ENCODE assay signal across 8 cellular contexts in genomic region chr4:94207469-94208224, GRCh38. TPM values are rescaled to one million over a fixed set of nuclear protein-coding genes. Genes with fewer than 3 reads are reported as not detected.
DNase-seq lines count a peak whose midpoint lies in the region; ATAC-seq and TF ChIP-seq lines count a peak whose summit lies in the region.

SMARCAD1 (plus strand) TSS chr4:94207865; CDS start chr4:94208395, 530 bp downstream.

- H4K91ac ChIP-seq in trophoblast cell (ENCODE audit: low read depth, low read length): peak within 1 kb of the TSS; percentile 87

- H3K14ac ChIP-seq in trophoblast cell (ENCODE audit: low read length): peak within 1 kb of the TSS; percentile 85

- peak; percentile 97 for ATAC-seq in HG02763 (IDR thresholded peaks at IDR 0.05; ENCODE audit: unreplicated experiment)
- peak; percentile 97 for ATAC-seq in activated naive CD8-positive, alpha-beta T cell treated with anti-CD3 and anti-CD28 coated beads, Interleukin-2, amount 50 U/mL, for 24 hours

- peak within 1 kb of the TSS; percentile 73 for H3K9ac ChIP-seq in trophoblast cell (ENCODE audit: low read length)

- no peaks in the 10 kb centered on the region for H3K9me3 Mint-ChIP-seq in activated naive CD8-positive, alpha-beta T cell treated with anti-CD3 and anti-CD28 coated beads, Interleukin-2, amount 50 U/mL, for 24 hours

- peak within 1 kb of the TSS; percentile 86 for H2AFZ ChIP-seq in trophoblast cell (ENCODE audit: insufficient read depth, low read length, poor library complexity)

- H2AK5ac ChIP-seq in trophoblast cell (ENCODE audit: low read length): peak within 1 kb of the TSS; percentile 38

- H3K79me2 ChIP-seq in trophoblast cell (ENCODE audit: control insufficient read depth, insufficient read depth, low read length, poor library complexity): peaks cover 6% of the 10 kb centered on the region

- in situ Hi-C loops in transverse colon (cut with MboI; ENCODE audit: low pct_ligation_motif_present in 1 of 4, low pct_unique_long_range_greater_than_20kb in 1 of 4, low sequenced_read_pairs in 3 of 4): no loop called here

- peaks cover 39% of the 10 kb centered on the region for H3K4me1 Mint-ChIP-seq in activated naive CD8-positive, alpha-beta T cell treated with anti-CD3 and anti-CD28 coated beads, Interleukin-2, amount 50 U/mL, for 24 hours

- peak within 1 kb of the TSS; percentile 92 for H2BK120ac ChIP-seq in trophoblast cell (ENCODE audit: insufficient read depth, low read length, poor library complexity)

- TF ChIP-seq EP300 in transverse colon (IDR thresholded peaks at IDR 0.05; ENCODE audit: low read depth): no peak

- WGBS in trophoblast cell (ENCODE audit: extremely low coverage, insufficient coverage, insufficient read length): no CpG with 5 or more reads among the region's 57 CpGs
- 0 to 1% methylated on average over 16 to 57 of the region's 57 CpGs for WGBS in transverse colon (ENCODE audit: low coverage in 1 of 2), 2 donors

- H3K4me3 ChIP-seq in GM12865 (ENCODE audit: low read depth, low read length): peak within 1 kb of the TSS; percentile 77
- peak within 1 kb of the TSS; percentile 81 for H3K4me3 ChIP-seq in trophoblast cell (ENCODE audit: low read depth, low read length)
- H3K4me3 ChIP-seq in transverse colon: peak within 1 kb of the TSS; percentile 54 to 98 (median 84)

- peak within 1 kb of the TSS; percentile 94 for H3K27ac Mint-ChIP-seq in activated naive CD8-positive, alpha-beta T cell treated with anti-CD3 and anti-CD28 coated beads, Interleukin-2, amount 50 U/mL, for 24 hours

- H4K12ac ChIP-seq in trophoblast cell (ENCODE audit: low read depth, low read length): peak within 1 kb of the TSS; percentile 84

- peaks cover 6% of the 10 kb centered on the region for H3K79me1 ChIP-seq in trophoblast cell (ENCODE audit: low read length)

- peak; percentile 55 for TF ChIP-seq POLR2A in transverse colon (IDR thresholded peaks at IDR 0.05)

- DNase-seq in GM12865 (ENCODE audit: low read depth) (peak; percentile 94), NCI-H1417 treated with DMSO at 0.1 percent for 48 hours (lab: John Stamatoyannopoulos, UW) (peak; percentile 96), SW480 (ENCODE audit: low spot score) (peak; percentile 83), cardiac septum (ENCODE audit: low spot score) (peak; percentile 90), trophoblast cell (peak; percentile 95 to 98), transverse colon (peak; percentile 92)
- peak; percentile 88 for DNase-seq in activated naive CD8-positive, alpha-beta T cell treated with anti-CD3 and anti-CD28 coated beads, Interleukin-2, amount 50 U/mL, for 24 hours

- H3K36me3 Mint-ChIP-seq in activated naive CD8-positive, alpha-beta T cell treated with anti-CD3 and anti-CD28 coated beads, Interleukin-2, amount 50 U/mL, for 24 hours (ENCODE audit: low read depth): peaks cover 31% of the 10 kb centered on the region

- no peak within 1 kb of the TSS for H3K23ac ChIP-seq in trophoblast cell (ENCODE audit: low read length)

- H3K4ac ChIP-seq in trophoblast cell (ENCODE audit: low read depth, low read length): peak within 1 kb of the TSS; percentile 87

- peaks cover 3 to 4% of the 10 kb centered on the region in 2 experiments for H3K4me1 ChIP-seq in trophoblast cell (ENCODE audit: control insufficient read depth in 1 of 2, insufficient read depth in 2 of 2, low read length in 2 of 2)
- H3K4me1 ChIP-seq in transverse colon: peaks cover 0 to 23% (median 20%) of the 10 kb centered on the region in 4 donors

- H3K4me3 Mint-ChIP-seq in activated naive CD8-positive, alpha-beta T cell treated with anti-CD3 and anti-CD28 coated beads, Interleukin-2, amount 50 U/mL, for 24 hours: peak within 1 kb of the TSS; percentile 89

- peak within 1 kb of the TSS; percentile 93 for H3K4me2 ChIP-seq in trophoblast cell (ENCODE audit: low read length)

- peaks cover 2% of the 10 kb centered on the region for H3K9me3 ChIP-seq in trophoblast cell (ENCODE audit: insufficient read depth, low read depth, low read length)
- H3K9me3 ChIP-seq in transverse colon: no peaks in the 10 kb centered on the region

- intact Hi-C loops in cardiac septum (cut with DNase I): no loop called here
- intact Hi-C loops in transverse colon (cut with DNase I; ENCODE audit: low total_unique reads): no loop called here

- peaks cover 6% of the 10 kb centered on the region for H3K27me3 Mint-ChIP-seq in activated naive CD8-positive, alpha-beta T cell treated with anti-CD3 and anti-CD28 coated beads, Interleukin-2, amount 50 U/mL, for 24 hours

- H2BK5ac ChIP-seq in trophoblast cell (ENCODE audit: low read depth, low read length, poor library complexity): peak within 1 kb of the TSS; percentile 84

- TF ChIP-seq CTCF in GM12865 (IDR thresholded peaks at IDR 0.05; ENCODE audit: insufficient read depth, low read depth, low read length, missing control alignments) (no peak), transverse colon (IDR thresholded peaks at IDR 0.05) (no peak)

- H3K18ac ChIP-seq in trophoblast cell (ENCODE audit: low read length): peak within 1 kb of the TSS; percentile 81

- H3K27ac ChIP-seq in trophoblast cell (ENCODE audit: low read depth, low read length): peak within 1 kb of the TSS; percentile 57
- peak within 1 kb of the TSS; percentile 79 to 98 (median 92) for H3K27ac ChIP-seq in transverse colon

- H2BK12ac ChIP-seq in trophoblast cell (ENCODE audit: low read length): no peak within 1 kb of the TSS

- H4K8ac ChIP-seq in trophoblast cell (ENCODE audit: low read depth, low read length): peak within 1 kb of the TSS; percentile 98

- no peaks in the 10 kb centered on the region for H3K27me3 ChIP-seq in trophoblast cell (ENCODE audit: insufficient read depth, low read length)
- no peaks in the 10 kb centered on the region for H3K27me3 ChIP-seq in transverse colon

- H3K36me3 ChIP-seq in trophoblast cell (ENCODE audit: control insufficient read depth in 1 of 2, insufficient read depth in 2 of 2, low read length in 2 of 2): peaks cover 5 to 6% of the 10 kb centered on the region in 2 experiments
- H3K36me3 ChIP-seq in transverse colon: peaks cover 0 to 5% (median 2%) of the 10 kb centered on the region in 4 donors

RNA-seq across cellular contexts. Expression of gene SMARCAD1, which starts in this region (rescaled TPM):
- total RNA-seq in cardiac septum (11.8 TPM), transverse colon (10 to 100 TPM; 14.2 to 27.7 (median 18.4) TPM)
- polyA plus RNA-seq in trophoblast cell (2013): 23.1 and 23.2 TPM in 2 replicates

Comparison
In these comparisons a context has a peak if more than half of its experiments do, and no peak if none do; other contexts are left out.
1. Peak in every context shown above with its lines: DNase-seq, ATAC-seq, H3K4me3 ChIP-seq and H3K27ac ChIP-seq.